8 cellular contexts compared by ENCODE assay signal in the genomic region with DNA sequence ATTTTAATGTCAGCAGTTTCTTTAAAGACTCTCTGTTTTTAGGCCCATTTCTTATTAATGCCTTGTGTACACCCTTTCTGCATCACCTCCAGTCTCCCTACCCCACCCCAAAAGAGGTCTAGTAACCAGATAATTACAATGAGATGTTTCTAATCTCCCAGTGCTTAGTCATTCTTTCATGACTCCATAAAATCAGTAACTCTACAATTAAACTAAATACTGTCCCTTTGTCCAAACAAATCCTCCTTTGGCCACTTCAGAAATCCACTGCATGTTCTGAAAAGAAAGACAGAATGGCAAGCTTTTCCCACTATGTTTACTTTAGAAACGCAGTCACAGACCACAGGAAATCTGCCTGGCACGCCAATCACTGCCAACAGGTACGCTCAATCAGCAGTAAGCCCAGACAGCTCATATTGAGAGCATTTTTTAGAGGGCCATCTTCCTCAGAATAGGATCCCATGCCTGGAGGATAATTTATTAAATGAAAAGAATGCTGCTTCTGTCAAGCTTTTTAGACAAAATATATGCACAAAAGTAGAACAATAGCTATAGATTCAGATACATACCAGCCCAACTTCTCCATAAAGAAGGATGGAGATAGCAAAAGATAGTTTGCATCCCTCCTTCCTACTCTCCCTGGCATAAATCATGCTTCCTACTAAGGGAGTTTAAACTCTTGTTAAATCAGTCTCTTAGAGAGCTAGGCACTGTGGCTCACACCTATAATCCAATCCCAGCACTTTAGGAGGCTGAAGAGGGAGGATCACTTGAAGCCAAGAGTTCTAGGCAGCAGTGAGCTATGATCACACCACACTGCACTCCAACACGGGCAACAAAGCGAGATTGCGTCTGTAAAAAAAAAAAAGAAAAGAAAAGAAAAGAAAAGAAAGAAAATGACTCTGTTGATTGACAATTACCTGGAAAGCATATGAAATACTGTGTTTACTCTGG. TPM values are rescaled to one million over a fixed set of nuclear protein-coding genes. Genes with fewer than 3 reads are reported as not detected.
DNase-seq lines count a peak whose midpoint lies in the region; ATAC-seq and TF ChIP-seq lines count a peak whose summit lies in the region.

No MANE protein-coding gene starts in this region.

- POLR2A ChIA-PET in OCI-LY7 (lab: Charles Lee) = interaction anchor here (0.6 to 1.3 kb wide), 7 partner anchors 11 to 510 kb away, joined by 3 to 5 read pairs (median 3); a partner anchor contains a TSS

- DNase-seq in NCI-H2081 (lab: John Stamatoyannopoulos, UW) (peak; percentile 3 to 46), NCI-H2081 treated with DMSO at 0.1 percent for 48 hours (lab: John Stamatoyannopoulos, UW) (no peak), NCI-H146 treated with DMSO at 0.1 percent for 48 hours (lab: John Stamatoyannopoulos, UW; ENCODE audit: unreplicated experiment) (peak; percentile 38), astrocyte of the spinal cord (ENCODE audit: low read depth, low spot score) (peak; percentile 33), osteoblast (ENCODE audit: insufficient read length, low spot score, missing footprints) (no peak), amniotic stem cell (lab: John Stamatoyannopoulos, UW) (no peak), OCI-LY7 (ENCODE audit: low spot score) (no peak)

- H3K4me2 ChIP-seq in osteoblast (ENCODE audit: insufficient read depth, low read length) (peak overlapping the region; percentile 37), OCI-LY7 (ENCODE audit: low read length) (no peak overlapping the region)

- CTCF ChIA-PET in OCI-LY7 (lab: Charles Lee; ENCODE audit: unreplicated experiment) = no interaction called here

- no TSS peak for BruUV-seq in OCI-LY7 (replicated peaks; lab: Mats Ljungman, UMichigan)

- no peaks in the 10 kb centered on the region for H3K9me2 ChIP-seq in OCI-LY7 (ENCODE audit: insufficient read depth, low read length)

- peak overlapping the region; percentile 14 for H3K27ac ChIP-seq in osteoblast (ENCODE audit: low read depth, low read length)
- no peak overlapping the region for H3K27ac ChIP-seq in OCI-LY7 (ENCODE audit: low read depth, low read length, poor library complexity, severe bottlenecking)

- in situ Hi-C loops in astrocyte of the spinal cord (cut with HindIII; ENCODE audit: low sequenced_read_pairs) = no loop called here

- H3K27me3 ChIP-seq in osteoblast (ENCODE audit: insufficient read depth, low read length) = no peaks in the 10 kb centered on the region

- H3K4me1 ChIP-seq in osteoblast (ENCODE audit: insufficient read depth, low read length) (peaks cover 12% of the 10 kb centered on the region), OCI-LY7 (ENCODE audit: insufficient read depth, low read length, poor library complexity, severe bottlenecking) (no peaks in the 10 kb centered on the region)

- H4K20me1 ChIP-seq in osteoblast (ENCODE audit: insufficient read depth, low read length) (peaks cover 24% of the 10 kb centered on the region), OCI-LY7 (ENCODE audit: insufficient read depth, low read length) (peaks cover 11% of the 10 kb centered on the region; the same call in 1 of the 2 replicates)

- ATAC-seq in GM19452 (IDR thresholded peaks at IDR 0.05; ENCODE audit: unreplicated experiment) = no peak

- H3K79me2 ChIP-seq in osteoblast (ENCODE audit: insufficient read depth, low read length) (peaks cover 72% of the 10 kb centered on the region), OCI-LY7 (ENCODE audit: insufficient read depth, low read depth, low read length) (peaks cover 66% of the 10 kb centered on the region)

- no peak for TF ChIP-seq CTCF in astrocyte of the spinal cord (IDR thresholded peaks at IDR 0.05; ENCODE audit: low read depth, low read length)
- no peak for TF ChIP-seq CTCF in osteoblast (IDR thresholded peaks at IDR 0.05; ENCODE audit: extremely low read depth, low read depth, low read length)
- no peak for TF ChIP-seq CTCF in OCI-LY7 (conservative IDR thresholded peaks at IDR 0.05; ENCODE audit: low read length)

- H2AFZ ChIP-seq in osteoblast (ENCODE audit: low read length) = no peak overlapping the region
- no peak overlapping the region for H2AFZ ChIP-seq in OCI-LY7 (ENCODE audit: low read length)

- H3K36me3 ChIP-seq in osteoblast (ENCODE audit: insufficient read depth, low read length) (no peaks in the 10 kb centered on the region), OCI-LY7 (ENCODE audit: insufficient read depth, low read length) (peaks cover 26% of the 10 kb centered on the region)

- intact Hi-C loops in OCI-LY7 (cut with micrococcal nuclease; ENCODE audit: unreplicated experiment) = no loop called here

- H3K9me3 ChIP-seq in osteoblast (ENCODE audit: low read depth, low read length) = no peaks in the 10 kb centered on the region
- peaks cover 5% of the 10 kb centered on the region; the same call in 1 of the 2 replicates for H3K9me3 ChIP-seq in OCI-LY7 (ENCODE audit: low read length)

- H3K4me3 ChIP-seq in astrocyte of the spinal cord (ENCODE audit: low read depth, low read length) = no peak overlapping the region
- H3K4me3 ChIP-seq in osteoblast (ENCODE audit: insufficient read depth, low read length) = no peak overlapping the region
- no peak overlapping the region for H3K4me3 ChIP-seq in OCI-LY7 (ENCODE audit: low read depth, low read length, poor library complexity, severe bottlenecking)

RNA-seq across cellular contexts. Expression of a gene that starts 14.6 kb away (rescaled TPM):
- 46.0 and 51.0 TPM in 2 replicates for total RNA-seq in osteoblast
- 32.6 and 33.8 TPM in 2 replicates for total RNA-seq in OCI-LY7 (2014; rRNA removed; shearing (Covaris generic))
- total RNA-seq in OCI-LY7 (2022) = 65.4 and 72.4 TPM in 2 replicates

Comparison
In these comparisons a context has a peak if more than half of its experiments do, and no peak if none do; other contexts are left out.
1. DNase-seq: peak in NCI-H2081 (2 of 2), NCI-H146 treated with DMSO at 0.1 percent for 48 hours (single experiment) and astrocyte of the spinal cord (single experiment); none in NCI-H2081 treated with DMSO at 0.1 percent for 48 hours (single experiment), osteoblast (single experiment), amniotic stem cell (single experiment) and OCI-LY7 (single experiment).